Comparison of ENCODE assay signal across 19 cellular contexts in the genomic region with DNA sequence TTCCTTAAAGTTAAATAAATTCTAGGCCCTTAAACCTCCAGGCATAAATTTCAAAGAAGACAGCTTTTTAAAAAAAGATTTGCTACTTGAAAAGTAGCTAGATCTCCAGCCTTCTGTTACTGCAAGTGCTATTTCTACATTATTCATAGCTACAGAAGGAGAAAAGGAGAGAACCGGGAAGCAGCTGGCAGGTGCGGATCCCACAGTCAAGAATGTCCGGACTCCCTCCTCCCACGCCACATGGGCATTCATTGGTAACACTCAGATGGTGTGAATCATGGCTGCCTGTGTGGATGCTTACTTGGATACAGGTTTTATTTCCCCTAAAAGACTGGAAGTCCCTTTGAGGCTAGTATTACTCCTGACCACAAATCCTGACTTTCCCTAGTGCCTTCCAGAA. TPM values are rescaled to one million over a fixed set of nuclear protein-coding genes. Genes with fewer than 3 reads are reported as not detected.
A peak's percentile ranks its signal among the peaks of the same experiment; 100 is the strongest.
DNase-seq lines count a peak whose midpoint lies in the region; ATAC-seq and TF ChIP-seq lines count a peak whose summit lies in the region.
"Had no signal": no experiment of that assay in that cellular context is flagged by ENCODE, and none has a peak within 500 bp of the region (broad histone marks: within the 10 kb centered on the region; RNA-seq: fewer than 3 reads in every experiment).

No MANE protein-coding gene starts in this region.

- H3K27me3 ChIP-seq in DOHH2 (ENCODE audit: control insufficient read depth, low read length) (no peaks in the 10 kb centered on the region), RWPE2 (ENCODE audit: insufficient read depth, poor library complexity, severe bottlenecking) (no peaks in the 10 kb centered on the region), endodermal cell (ENCODE audit: control insufficient read depth, insufficient read depth, low read length, poor library complexity, severe bottlenecking) (no peaks in the 10 kb centered on the region), WERI-Rb-1 (ENCODE audit: insufficient read depth, low read depth, severe bottlenecking) (no peaks in the 10 kb centered on the region)
- H3K27me3 ChIP-seq in CD4-positive, alpha-beta T cell (ENCODE audit: control insufficient read depth, insufficient read depth, low read length): no peaks in the 10 kb centered on the region
- H3K27me3 ChIP-seq: BE2C, esophagus muscularis mucosa, ovary had no signal

- peaks cover 28% of the 10 kb centered on the region for H3K36me3 ChIP-seq in DOHH2 (ENCODE audit: control insufficient read depth, low read length)
- H3K36me3 ChIP-seq in RWPE2 (ENCODE audit: low read depth): peaks cover 40% of the 10 kb centered on the region
- H3K36me3 ChIP-seq in endodermal cell (ENCODE audit: control insufficient read depth, insufficient read depth, low read length): peaks cover 69% of the 10 kb centered on the region
- H3K36me3 ChIP-seq in WERI-Rb-1: peaks cover 64% of the 10 kb centered on the region
- H3K36me3 ChIP-seq: ovary had no signal

- intact Hi-C loops in CD4-positive, alpha-beta T cell (cut with DNase I, micrococcal nuclease): no loop called here

- H3K9me3 Mint-ChIP-seq in endodermal cell: no peaks in the 10 kb centered on the region
- no peaks in the 10 kb centered on the region for H3K9me3 Mint-ChIP-seq in CD4-positive, alpha-beta T cell
- H3K9me3 Mint-ChIP-seq in activated T-cell treated with anti-CD3 and anti-CD28 coated beads, Interleukin-2, amount 50 U/mL, for 72 hours: no peaks in the 10 kb centered on the region
- H3K9me3 Mint-ChIP-seq: activated naive CD8-positive, alpha-beta T cell treated with anti-CD3 and anti-CD28 coated beads for 36 hours had no signal

- H3K4me3 ChIP-seq in DOHH2 (ENCODE audit: low read length) (no peak overlapping the region), RWPE2 (ENCODE audit: severe bottlenecking) (no peak overlapping the region), endodermal cell (ENCODE audit: low read length) (no peak overlapping the region), WERI-Rb-1 (ENCODE audit: low read depth, low read length) (no peak overlapping the region)
- H3K4me3 ChIP-seq: esophagus muscularis mucosa, ovary, thoracic aorta had no signal

- H3K4me3 Mint-ChIP-seq in endodermal cell: no peak overlapping the region
- no peak overlapping the region for H3K4me3 Mint-ChIP-seq in CD4-positive, alpha-beta T cell
- no peak overlapping the region for H3K4me3 Mint-ChIP-seq in activated T-cell treated with anti-CD3 and anti-CD28 coated beads, Interleukin-2, amount 50 U/mL, for 72 hours
- H3K4me3 Mint-ChIP-seq: activated naive CD8-positive, alpha-beta T cell treated with anti-CD3 and anti-CD28 coated beads for 36 hours had no signal

- peaks cover 53% of the 10 kb centered on the region for H3K36me3 Mint-ChIP-seq in endodermal cell (ENCODE audit: low read depth)
- H3K36me3 Mint-ChIP-seq in CD4-positive, alpha-beta T cell (ENCODE audit: low read depth): peaks cover 70% of the 10 kb centered on the region
- H3K36me3 Mint-ChIP-seq in activated T-cell treated with anti-CD3 and anti-CD28 coated beads, Interleukin-2, amount 50 U/mL, for 72 hours (ENCODE audit: insufficient read depth in 2 of 2): peaks cover 7 to 22% of the 10 kb centered on the region in 2 donors

- no peak overlapping the region for H3K27ac ChIP-seq in DOHH2 (ENCODE audit: low read depth, low read length)
- no peak overlapping the region for H3K27ac ChIP-seq in RWPE2 (ENCODE audit: poor library complexity, severe bottlenecking)
- H3K27ac ChIP-seq in endodermal cell (ENCODE audit: low read depth, low read length): peak overlapping the region; percentile 49
- H3K27ac ChIP-seq in WERI-Rb-1: no peak overlapping the region
- H3K27ac ChIP-seq in CD4-positive, alpha-beta T cell (ENCODE audit: low read depth, low read length): no peak overlapping the region
- H3K27ac ChIP-seq: ovary, thoracic aorta had no signal

- no peaks in the 10 kb centered on the region for H3K4me1 ChIP-seq in DOHH2 (ENCODE audit: control insufficient read depth, low read length)
- no peaks in the 10 kb centered on the region for H3K4me1 ChIP-seq in RWPE2 (ENCODE audit: insufficient read depth, poor library complexity, severe bottlenecking)
- no peaks in the 10 kb centered on the region for H3K4me1 ChIP-seq in endodermal cell (ENCODE audit: control insufficient read depth, insufficient read depth, low read length)
- H3K4me1 ChIP-seq: BE2C had no signal

- H3K9me3 ChIP-seq in DOHH2 (ENCODE audit: control insufficient read depth, insufficient read depth, low read length) (no peaks in the 10 kb centered on the region), RWPE2 (ENCODE audit: severe bottlenecking) (no peaks in the 10 kb centered on the region), endodermal cell (ENCODE audit: control insufficient read depth, low read length) (no peaks in the 10 kb centered on the region), WERI-Rb-1 (ENCODE audit: severe bottlenecking) (no peaks in the 10 kb centered on the region)
- no peaks in the 10 kb centered on the region for H3K9me3 ChIP-seq in CD4-positive, alpha-beta T cell (ENCODE audit: control insufficient read depth, low read length)
- H3K9me3 ChIP-seq: BE2C, esophagus muscularis mucosa, ovary, thoracic aorta had no signal

- CTCF ChIA-PET in CD4-positive, alpha-beta T cell (lab: Charles Lee): interaction anchor here (1.2 kb wide), 1 partner anchor 197 kb away, joined by 3 read pairs; no protein-coding TSS in a partner anchor

- no peak overlapping the region for H3K9ac ChIP-seq in endodermal cell (ENCODE audit: extremely low read depth, low read length, poor library complexity, severe bottlenecking)

- no peak overlapping the region for H3K4me2 ChIP-seq in DOHH2 (ENCODE audit: low read length)

- H3K9me2 ChIP-seq in DOHH2 (replicated peaks; ENCODE audit: control insufficient read depth, low read length): no peaks in the 10 kb centered on the region

- WGBS in endodermal cell (ENCODE audit: insufficient coverage in 1 of 2, insufficient read length in 1 of 2), 2 experiments: 83 to 87% methylated on average over 2 to 4 of the region's 4 CpGs

- no peak for ATAC-seq in RWPE2 (ENCODE audit: low read depth)
- no peak for ATAC-seq in CD4-positive, alpha-beta T cell (ENCODE audit: poor library complexity)
- no peak for ATAC-seq in activated T-cell treated with anti-CD3 and anti-CD28 coated beads, Interleukin-2, amount 50 U/mL, for 72 hours (replicated peaks in 1 of 2)

- 0 out of 2 replicates have a peak, but pooled peaks cover 4% of the 10 kb centered on the region for H3F3A ChIP-seq in DOHH2 (ENCODE audit: control insufficient read depth, insufficient read depth)

- H3K4me1 Mint-ChIP-seq in endodermal cell: no peaks in the 10 kb centered on the region
- no peaks in the 10 kb centered on the region for H3K4me1 Mint-ChIP-seq in CD4-positive, alpha-beta T cell (ENCODE audit: low read depth)
- no peaks in the 10 kb centered on the region for H3K4me1 Mint-ChIP-seq in activated T-cell treated with anti-CD3 and anti-CD28 coated beads, Interleukin-2, amount 50 U/mL, for 72 hours (ENCODE audit: low read depth)

- DNase-seq in RWPE2 (ENCODE audit: low spot score) (no peak), endodermal cell (no peak), occipital lobe (lab: John Stamatoyannopoulos, UW) (peak; percentile 53), WERI-Rb-1 (no peak), NCI-H2227 (lab: John Stamatoyannopoulos, UW; ENCODE audit: unreplicated experiment) (no peak)
- DNase-seq in CD4-positive, alpha-beta T cell: no peak
- DNase-seq in activated T-cell treated with anti-CD3 and anti-CD28 coated beads, Interleukin-2, amount 50 U/mL, for 72 hours: no peak
- DNase-seq: activated CD4-positive, CD25-positive, alpha-beta regulatory T cell; activated CD8-positive, alpha-beta memory T cell treated with anti-CD3 and anti-CD28 coated beads, Interleukin-2, amount 50 U/mL, for 48 hours; activated naive CD8-positive, alpha-beta T cell treated with anti-CD3 and anti-CD28 coated beads for 36 hours; BE2C; NCI-H2029 treated with DMSO at 0.1 percent for 48 hours; NCI-H774; ovary; stimulated activated CD4-positive, alpha-beta T cell treated with anti-CD3 and anti-CD28 coated beads, Interleukin-15, amount 100 ng/mL, for 24 hours; T-helper 1 cell had no signal

- no peaks in the 10 kb centered on the region for H3K27me3 Mint-ChIP-seq in endodermal cell (ENCODE audit: insufficient read depth)
- no peaks in the 10 kb centered on the region for H3K27me3 Mint-ChIP-seq in CD4-positive, alpha-beta T cell
- H3K27me3 Mint-ChIP-seq in activated T-cell treated with anti-CD3 and anti-CD28 coated beads, Interleukin-2, amount 50 U/mL, for 72 hours (ENCODE audit: low read depth): no peaks in the 10 kb centered on the region
- H3K27me3 Mint-ChIP-seq: activated naive CD8-positive, alpha-beta T cell treated with anti-CD3 and anti-CD28 coated beads for 36 hours had no signal

- POLR2A ChIA-PET in CD4-positive, alpha-beta T cell (lab: Charles Lee): no interaction called here

- no peaks in the 10 kb centered on the region for H3K79me2 ChIP-seq in DOHH2 (ENCODE audit: control insufficient read depth, low read length)

- no peaks in the 10 kb centered on the region for H4K20me1 ChIP-seq in DOHH2 (ENCODE audit: control insufficient read depth, insufficient read depth, low read depth, low read length)

- TF ChIP-seq CTCF in DOHH2 (IDR thresholded peaks at IDR 0.05; ENCODE audit: low read depth, low read length, poor library complexity, severe bottlenecking) (peak; percentile 2), RWPE2 (IDR thresholded peaks at IDR 0.05; ENCODE audit: poor library complexity, severe bottlenecking) (peak; percentile 6), endodermal cell (conservative IDR thresholded peaks at IDR 0.05) (no peak), WERI-Rb-1 (IDR thresholded peaks at IDR 0.05; ENCODE audit: low read depth, low read length) (no peak)
- TF ChIP-seq CTCF in CD4-positive, alpha-beta T cell (IDR thresholded peaks at IDR 0.05): no peak

- no peak overlapping the region for H3K27ac Mint-ChIP-seq in endodermal cell
- no peak overlapping the region for H3K27ac Mint-ChIP-seq in CD4-positive, alpha-beta T cell
- H3K27ac Mint-ChIP-seq in activated T-cell treated with anti-CD3 and anti-CD28 coated beads, Interleukin-2, amount 50 U/mL, for 72 hours: no peak overlapping the region
- H3K27ac Mint-ChIP-seq: activated naive CD8-positive, alpha-beta T cell treated with anti-CD3 and anti-CD28 coated beads for 36 hours had no signal

RNA-seq across cellular contexts. Expression of a gene that starts 39.5 kb away (rescaled TPM):
- 10 to 100 TPM; 13.4 to 23.4 TPM for total RNA-seq in endodermal cell
- polyA plus RNA-seq in endodermal cell (2013, experiment 1 of 2): 27.1 TPM
- polyA plus RNA-seq in endodermal cell (2013, experiment 2 of 2): 27.2 TPM
- total RNA-seq in occipital lobe: 99.2 TPM
- total RNA-seq in CD4-positive, alpha-beta T cell: 1 to 10 TPM; 2.3 to 2.6 TPM
- total RNA-seq in activated T-cell treated with anti-CD3 and anti-CD28 coated beads, Interleukin-2, amount 50 U/mL, for 72 hours: 1 to 10 TPM; 2.5 to 4.4 TPM

Comparison
In these comparisons a context has a peak if more than half of its experiments do, and no peak if none do; other contexts are left out.
1. CTCF ChIP-seq: peak in DOHH2 (single experiment) and RWPE2 (single experiment); none in endodermal cell (single experiment), WERI-Rb-1 (single experiment) and CD4-positive, alpha-beta T cell (single experiment).